Comparison of ENCODE assay signal across 1 cellular context in genomic region chr17:73309727-73310555, GRCh38.
TF ChIP-seq lines count a peak whose summit lies in the region.

No MANE protein-coding gene starts in this region.

TF ChIP-seq in HepG2, 621 proteins besides CTCF, POLR2A, EP300 and RAD21 (continued from another document and continues in another):
- TF ChIP-seq THAP7 (CRISPR knock-in tag; IDR thresholded peaks at IDR 0.05): 0 out of 2 replicates have a peak, but pooled peaks have one; percentile 16
- TF ChIP-seq ERF (CRISPR knock-in tag; IDR thresholded peaks at IDR 0.05): no peak
- no peak for TF ChIP-seq ZNF232 (CRISPR knock-in tag; IDR thresholded peaks at IDR 0.05; ENCODE audit: borderline replicate concordance)
- TF ChIP-seq SATB2 (CRISPR knock-in tag; IDR thresholded peaks at IDR 0.05): no peak; the same call in 1 of the 2 replicates
- 0 out of 2 replicates have a peak, but pooled peaks have one; percentile 6 for TF ChIP-seq ZNF558 (CRISPR knock-in tag; IDR thresholded peaks at IDR 0.05; ENCODE audit: borderline replicate concordance)
- no peak for TF ChIP-seq ZGPAT (CRISPR knock-in tag; IDR thresholded peaks at IDR 0.05)
- peak; percentile 20; the same call in 1 of the 2 replicates for TF ChIP-seq HNF4G (IDR thresholded peaks at IDR 0.05; ENCODE audit: borderline replicate concordance, low read depth, low read length)
- TF ChIP-seq HNF4G (CRISPR knock-in tag; IDR thresholded peaks at IDR 0.05; ENCODE audit: borderline replicate concordance, low read depth): no peak
- no peak for TF ChIP-seq MTA1 (CRISPR knock-in tag; IDR thresholded peaks at IDR 0.05; ENCODE audit: borderline replicate concordance)
- no peak for TF ChIP-seq ZBTB42 (CRISPR knock-in tag; IDR thresholded peaks at IDR 0.05)
- TF ChIP-seq CSRNP1 (CRISPR knock-in tag; IDR thresholded peaks at IDR 0.05): no peak
- TF ChIP-seq SIX4 (CRISPR knock-in tag; IDR thresholded peaks at IDR 0.05): no peak
- TF ChIP-seq ZNF788 (CRISPR knock-in tag; IDR thresholded peaks at IDR 0.05; ENCODE audit: borderline replicate concordance): no peak
- TF ChIP-seq ZNF770 (CRISPR knock-in tag; IDR thresholded peaks at IDR 0.05): no peak
- no peak for TF ChIP-seq ZNF660 (CRISPR knock-in tag; IDR thresholded peaks at IDR 0.05; ENCODE audit: borderline replicate concordance, low read depth)
- no peak for TF ChIP-seq ATF4 (CRISPR knock-in tag; IDR thresholded peaks at IDR 0.05)
- TF ChIP-seq ZNF160 (CRISPR knock-in tag; IDR thresholded peaks at IDR 0.05): no peak
- TF ChIP-seq IKZF5 (CRISPR knock-in tag; IDR thresholded peaks at IDR 0.05): 0 out of 2 replicates have a peak, but pooled peaks have one; percentile 2
- no peak for TF ChIP-seq NR3C1 (CRISPR knock-in tag; IDR thresholded peaks at IDR 0.05)
- TF ChIP-seq FOXA1 (IDR thresholded peaks at IDR 0.05): no peak
- TF ChIP-seq FOXA1 (CRISPR knock-in tag; IDR thresholded peaks at IDR 0.05): no peak
- no peak for TF ChIP-seq YY1 (IDR thresholded peaks at IDR 0.05; ENCODE audit: insufficient read depth, insufficient replicate concordance, low read depth, low read length)
- peak; percentile 8; the same call in 1 of the 2 replicates for TF ChIP-seq ZNF263 (CRISPR knock-in tag; IDR thresholded peaks at IDR 0.05)
- peak; percentile 62 for TF ChIP-seq ZNF18 (CRISPR knock-in tag; IDR thresholded peaks at IDR 0.05; ENCODE audit: insufficient replicate concordance)
- no peak for TF ChIP-seq FIP1L1 (IDR thresholded peaks at IDR 0.05; ENCODE audit: borderline replicate concordance, insufficient read depth, low read depth, low read length)
- 0 out of 2 replicates have a peak, but pooled peaks have one; percentile 27 for TF ChIP-seq TRAFD1 (CRISPR knock-in tag; IDR thresholded peaks at IDR 0.05; ENCODE audit: borderline replicate concordance)
- TF ChIP-seq TFAP4 (IDR thresholded peaks at IDR 0.05; ENCODE audit: borderline replicate concordance, low read depth): no peak
- TF ChIP-seq ZNF512B (CRISPR knock-in tag; IDR thresholded peaks at IDR 0.05; ENCODE audit: borderline replicate concordance): no peak
- TF ChIP-seq ZBTB8A (CRISPR knock-in tag; IDR thresholded peaks at IDR 0.05; ENCODE audit: borderline replicate concordance, low read depth): no peak
- no peak for TF ChIP-seq PRDM15 (CRISPR knock-in tag; IDR thresholded peaks at IDR 0.05)
- no peak for TF ChIP-seq ZSCAN25 (CRISPR knock-in tag; IDR thresholded peaks at IDR 0.05)
- no peak for TF ChIP-seq MATR3 (CRISPR knock-in tag; IDR thresholded peaks at IDR 0.05)
- no peak for TF ChIP-seq ZKSCAN1 (IDR thresholded peaks at IDR 0.05; ENCODE audit: low read length)
- no peak for TF ChIP-seq ZSCAN20 (CRISPR knock-in tag; IDR thresholded peaks at IDR 0.05; ENCODE audit: borderline replicate concordance)
- no peak for TF ChIP-seq FOXK1 (CRISPR knock-in tag; IDR thresholded peaks at IDR 0.05; ENCODE audit: borderline replicate concordance, low read depth)
- TF ChIP-seq E2F2 (CRISPR knock-in tag; IDR thresholded peaks at IDR 0.05; ENCODE audit: borderline replicate concordance): no peak
- TF ChIP-seq SMAD3 (CRISPR knock-in tag; IDR thresholded peaks at IDR 0.05): no peak
- TF ChIP-seq SIN3A (IDR thresholded peaks at IDR 0.05; ENCODE audit: borderline replicate concordance, low read depth, low read length): no peak
- TF ChIP-seq ZIK1 (CRISPR knock-in tag; IDR thresholded peaks at IDR 0.05; ENCODE audit: borderline replicate concordance, low read depth): no peak
